Comparison of ENCODE assay signal across 19 cellular contexts in genomic region chr9:70576121-70576520, GRCh38.
"Had no signal": no experiment of that assay in that cellular context is flagged by ENCODE, and none has a peak within 500 bp of the region (broad histone marks: within the 10 kb centered on the region; RNA-seq: fewer than 3 reads in every experiment).

No MANE protein-coding gene starts in this region.

- H3K9me3 ChIP-seq: SJSA1 had no signal

- H3K27ac ChIP-seq: SK-N-MC had no signal

- H3K27me3 ChIP-seq: SJSA1 had no signal

- H3K36me3 ChIP-seq: SJSA1 had no signal

- DNase-seq: KBM-7, NCI-H1092, NCI-H1105 treated with DMSO at 0.1 percent for 48 hours, NCI-H1417 treated with DMSO at 0.1 percent for 48 hours, NCI-H187, NCI-H2029, NCI-H2081 treated with DMSO at 0.1 percent for 48 hours, NCI-H2171, NCI-H226, NCI-H446, NCI-H510A, NCI-H524 treated with DMSO at 0.1 percent for 48 hours, NCI-H69, NCI-H774, Right ventricle myocardium superior, RPMI8226, SIG-M5 had no signal

- H3K4me3 ChIP-seq: SJSA1, SK-N-MC had no signal
